8 cellular contexts compared by ENCODE assay signal in the genomic region with DNA sequence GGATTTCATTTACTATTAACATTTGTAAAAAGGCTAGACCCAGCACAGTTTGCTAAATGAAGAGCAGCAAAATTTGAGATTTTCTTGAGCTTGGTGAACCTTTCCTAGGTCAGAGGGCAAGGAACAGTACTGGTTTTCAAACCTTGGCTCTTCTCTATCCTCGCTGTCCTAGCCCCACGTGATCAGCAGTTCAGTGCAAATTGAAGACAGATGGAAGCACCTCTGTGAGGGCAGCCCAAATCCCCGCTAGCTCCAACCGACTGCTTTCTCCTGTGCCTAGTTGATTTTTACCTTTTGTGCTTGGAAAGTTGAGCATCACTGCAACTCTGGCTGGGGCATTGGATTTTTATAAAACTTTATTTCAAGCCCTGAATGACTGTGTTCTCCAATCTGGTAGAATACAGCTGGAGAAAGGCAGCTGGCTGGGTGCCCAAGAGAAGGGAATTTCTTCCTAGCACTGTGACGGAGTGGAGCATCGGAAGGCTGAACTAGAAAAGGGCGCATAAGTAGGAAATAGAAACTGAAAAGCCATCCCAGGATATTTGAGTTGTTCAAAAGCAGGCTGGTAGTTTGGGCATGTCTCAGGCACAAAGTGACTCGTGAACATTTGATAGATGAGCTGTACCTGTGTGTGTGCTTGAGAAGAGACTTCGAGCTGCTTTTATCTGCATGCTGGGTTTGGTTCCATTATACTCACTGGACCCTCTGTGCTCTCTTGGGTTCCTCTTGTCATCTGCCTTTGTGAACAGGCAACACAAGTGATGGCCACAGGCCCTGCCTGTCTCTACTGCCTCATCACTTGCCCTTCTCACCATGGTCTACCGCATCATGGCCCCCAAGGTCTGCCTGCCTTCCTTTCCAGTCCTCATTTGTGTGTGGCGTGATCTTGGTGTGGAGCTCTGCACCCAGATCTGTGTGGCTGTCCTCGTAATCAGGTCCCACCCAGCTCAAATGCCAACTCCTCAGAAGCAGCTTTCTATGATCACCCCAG. TPM values are rescaled to one million over a fixed set of nuclear protein-coding genes. Genes with fewer than 3 reads are reported as not detected.
DNase-seq lines count a peak whose midpoint lies in the region; ATAC-seq and TF ChIP-seq lines count a peak whose summit lies in the region.

No MANE protein-coding gene starts in this region.

- intact Hi-C loops in Caco-2 (cut with micrococcal nuclease; ENCODE audit: unreplicated experiment), result no loop called here

- H3K36me3 Mint-ChIP-seq in Caco-2 (ENCODE audit: insufficient read depth, unreplicated experiment), result peaks cover 67% of the 10 kb centered on the region
- H3K36me3 Mint-ChIP-seq in endothelial cell (ENCODE audit: low read depth, unreplicated experiment), result peaks cover 7% of the 10 kb centered on the region

- no TSS peak for BruUV-seq in Caco-2 (replicated peaks; lab: Mats Ljungman, UMichigan)

- no peak for DNase-seq in Caco-2
- no peak for DNase-seq in endothelial cell (ENCODE audit: low spot score)
- no peak for DNase-seq in NCI-H2196 (lab: John Stamatoyannopoulos, UW; ENCODE audit: unreplicated experiment)
- no peak for DNase-seq in ureter (ENCODE audit: low spot score)

- peak overlapping the region; percentile 97 for H3K4me2 ChIP-seq in OCI-LY3 (ENCODE audit: low read length)

- H3K9ac ChIP-seq in OCI-LY3 (ENCODE audit: low read length), result peak overlapping the region; percentile 83; the same call in 1 of the 2 replicates

- H4K20me1 ChIP-seq in OCI-LY3 (ENCODE audit: insufficient read depth, low read length), result peaks cover 47% of the 10 kb centered on the region

- H3K27me3 ChIP-seq in Caco-2 (replicated peaks; ENCODE audit: control insufficient read depth, insufficient read depth, low read length) (no peaks in the 10 kb centered on the region), OCI-LY3 (ENCODE audit: low read depth, low read length) (no peaks in the 10 kb centered on the region), neuron (ENCODE audit: insufficient read depth, low read length) (no peaks in the 10 kb centered on the region)

- H2AFZ ChIP-seq in OCI-LY3 (ENCODE audit: low read depth, low read length), result no peak overlapping the region
- H2AFZ ChIP-seq in neuron (ENCODE audit: low read depth, low read length), result no peak overlapping the region

- H3K27me3 Mint-ChIP-seq in Caco-2 (ENCODE audit: insufficient read depth, unreplicated experiment) (no peaks in the 10 kb centered on the region), endothelial cell (ENCODE audit: unreplicated experiment) (peaks cover 5% of the 10 kb centered on the region)

- H3K27ac Mint-ChIP-seq in Caco-2 (ENCODE audit: unreplicated experiment), result peak overlapping the region; percentile 91
- no peak overlapping the region for H3K27ac Mint-ChIP-seq in endothelial cell (ENCODE audit: unreplicated experiment)

- H3K79me2 ChIP-seq in OCI-LY3 (ENCODE audit: low read length), result peaks cover 72% of the 10 kb centered on the region

- ATAC-seq in GM19328 (IDR thresholded peaks at IDR 0.05; ENCODE audit: unreplicated experiment) (no peak), GM21619 (IDR thresholded peaks at IDR 0.05; ENCODE audit: unreplicated experiment) (no peak)

- H3K9me3 Mint-ChIP-seq in Caco-2 (ENCODE audit: unreplicated experiment) (no peaks in the 10 kb centered on the region), endothelial cell (ENCODE audit: unreplicated experiment) (no peaks in the 10 kb centered on the region)

- H3K36me3 ChIP-seq in Caco-2 (ENCODE audit: control insufficient read depth, insufficient read depth, low read length), result peaks cover 7% of the 10 kb centered on the region; the same call in 1 of the 2 replicates
- peaks cover 44% of the 10 kb centered on the region for H3K36me3 ChIP-seq in OCI-LY3 (replicated peaks; ENCODE audit: low read depth, low read length)
- H3K36me3 ChIP-seq in neuron (ENCODE audit: insufficient read depth, low read length), result peaks cover 24% of the 10 kb centered on the region

- CTCF ChIA-PET in Caco-2 (lab: Charles Lee), result interaction anchor here (0.6 to 3.7 kb wide), 9 partner anchors 9 to 650 kb away, joined by 3 to 33 read pairs (median 4); partner anchors contain the start of genes SNAI1 and SPATA2

- H3K4me3 Mint-ChIP-seq in Caco-2 (ENCODE audit: unreplicated experiment) (peak overlapping the region; percentile 93), endothelial cell (ENCODE audit: unreplicated experiment) (peak overlapping the region; percentile 97)

- peak overlapping the region; percentile 87; the same call in 1 of the 2 replicates for H3K4me3 ChIP-seq in Caco-2 (ENCODE audit: low read depth, low read length)
- peak overlapping the region; percentile 77 for H3K4me3 ChIP-seq in OCI-LY3 (ENCODE audit: low read length)
- peak overlapping the region; percentile 79 for H3K4me3 ChIP-seq in neuron (ENCODE audit: low read length)

- POLR2A ChIA-PET in Caco-2 (lab: Charles Lee), result interaction anchor here (0.5 to 4.4 kb wide), 4 partner anchors 22 to 832 kb away, joined by 3 to 123 read pairs (median 5); partner anchors contain the start of gene SPATA2

- peaks cover 43% of the 10 kb centered on the region for H3K4me1 Mint-ChIP-seq in Caco-2 (ENCODE audit: low read depth, unreplicated experiment)
- H3K4me1 Mint-ChIP-seq in endothelial cell (ENCODE audit: unreplicated experiment), result peaks cover 21% of the 10 kb centered on the region

- peaks cover 51% of the 10 kb centered on the region for H3K4me1 ChIP-seq in Caco-2
- peaks cover 28% of the 10 kb centered on the region for H3K4me1 ChIP-seq in OCI-LY3 (ENCODE audit: low read length)
- peaks cover 14% of the 10 kb centered on the region for H3K4me1 ChIP-seq in neuron (ENCODE audit: insufficient read depth, low read length)

- H3K9me3 ChIP-seq in Caco-2 (no peaks in the 10 kb centered on the region), OCI-LY3 (ENCODE audit: insufficient read depth, low read length) (no peaks in the 10 kb centered on the region), neuron (ENCODE audit: low read length) (no peaks in the 10 kb centered on the region)

- TF ChIP-seq CTCF in Caco-2 (IDR thresholded peaks at IDR 0.05; ENCODE audit: insufficient read depth in 1 of 2, low read depth in 1 of 2, low read length in 1 of 2, severe bottlenecking in 1 of 2, unreplicated experiment in 1 of 2) (no peak), OCI-LY3 (IDR thresholded peaks at IDR 0.05; ENCODE audit: low read depth, low read length) (no peak), endothelial cell (IDR thresholded peaks at IDR 0.05; ENCODE audit: unreplicated experiment) (no peak)

- H3K27ac ChIP-seq in OCI-LY3 (ENCODE audit: low read length), result no peak overlapping the region

RNA-seq across cellular contexts. Expression of gene RNF114, which starts 2.3 kb away (rescaled TPM):
- total RNA-seq in Caco-2 (2022) (146 and 154 TPM in 2 replicates), endothelial cell (ENCODE audit: unreplicated experiment) (46.8 TPM), ureter (68.7 TPM)

RNA-seq across cellular contexts. Expression of gene SPATA2, which starts 23.1 kb away (rescaled TPM):
- total RNA-seq in Caco-2 (2022) (29.0 TPM in 2 replicates), endothelial cell (ENCODE audit: unreplicated experiment) (8.4 TPM), ureter (8.0 TPM)

RNA-seq across cellular contexts. Expression of gene SNAI1, which starts 44.3 kb away (rescaled TPM):
- total RNA-seq in Caco-2 (2022), result 8.9 and 10.9 TPM in 2 replicates
- 26.4 TPM for total RNA-seq in endothelial cell (ENCODE audit: unreplicated experiment)
- 5.8 TPM for total RNA-seq in ureter
